ENCODE assay signal across 18 cellular contexts in the genomic region with DNA sequence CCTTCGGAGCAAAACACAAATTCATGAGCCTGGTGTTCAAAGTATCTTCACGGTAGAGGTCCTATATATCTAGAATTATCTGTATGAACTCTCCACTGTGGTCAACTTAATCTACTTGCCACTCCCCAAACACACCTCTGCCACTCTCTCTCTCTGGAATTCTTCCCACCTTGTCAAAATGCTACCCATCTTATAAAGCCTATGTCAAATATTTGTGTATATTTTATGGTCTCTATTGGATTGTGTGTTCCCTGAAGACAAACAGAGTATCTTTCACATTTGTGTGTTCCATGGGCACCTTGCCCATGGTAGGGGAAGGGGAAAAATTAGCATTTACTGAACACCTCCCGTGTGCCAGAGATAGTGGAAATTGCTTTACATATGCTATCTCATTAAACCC.
DNase-seq lines count a peak whose midpoint lies in the region; ATAC-seq, FAIRE-seq and TF ChIP-seq lines count a peak whose summit lies in the region.
"Had no signal": no experiment of that assay in that cellular context is flagged by ENCODE, and none has a peak within 500 bp of the region (broad histone marks: within the 10 kb centered on the region; RNA-seq: fewer than 3 reads in every experiment).

No MANE protein-coding gene starts in this region.

- H3K36me3 ChIP-seq in colonic mucosa, result no peaks in the 10 kb centered on the region
- no peaks in the 10 kb centered on the region for H3K36me3 ChIP-seq in small intestine (ENCODE audit: control insufficient read depth in 2 of 2, insufficient read depth in 2 of 2, low read length in 2 of 2)
- H3K36me3 ChIP-seq: BLaER1 treated with 17β-estradiol and CSF1 and Interleukin-3, amounts not matched to agents 10 nM and 100 nM; HAP-1 had no signal

- H3K9me3 ChIP-seq in colonic mucosa, result no peaks in the 10 kb centered on the region
- no peaks in the 10 kb centered on the region for H3K9me3 ChIP-seq in small intestine (ENCODE audit: control insufficient read depth, low read depth)
- H3K9me3 ChIP-seq: BLaER1 treated with 17β-estradiol and CSF1 and Interleukin-3, amounts not matched to agents 10 nM and 100 nM; HAP-1 had no signal

- H3K4me1 ChIP-seq in colonic mucosa, result no peaks in the 10 kb centered on the region
- no peaks in the 10 kb centered on the region for H3K4me1 ChIP-seq in small intestine (ENCODE audit: control insufficient read depth in 2 of 2, insufficient read depth in 1 of 2, low read depth in 1 of 2, low read length in 1 of 2)
- H3K4me1 ChIP-seq: HAP-1 had no signal

- TF ChIP-seq CTCF in 22Rv1 (IDR thresholded peaks at IDR 0.05), result no peak
- TF ChIP-seq CTCF in LNCaP clone FGC (IDR thresholded peaks at IDR 0.05; ENCODE audit: control insufficient read depth, extremely low read depth, insufficient read depth), result no peak
- TF ChIP-seq CTCF in colonic mucosa (IDR thresholded peaks at IDR 0.05), result no peak

- H3K9ac ChIP-seq in colonic mucosa (ENCODE audit: low read depth in 2 of 2, low read length in 2 of 2), result no peak overlapping the region
- H3K9ac ChIP-seq: BLaER1 treated with 17β-estradiol and CSF1 and Interleukin-3, amounts not matched to agents 10 nM and 100 nM; GM23248 had no signal

- WGBS in small intestine, 3 donors, result 33 to 63% (median 46%) methylated on average over 3 of the region's 3 CpGs

- no peaks in the 10 kb centered on the region for H3K27me3 ChIP-seq in colonic mucosa
- peaks cover 0 to 2% of the 10 kb centered on the region in 2 donors for H3K27me3 ChIP-seq in small intestine (ENCODE audit: control insufficient read depth in 2 of 2, insufficient read depth in 2 of 2, low read length in 2 of 2)
- H3K27me3 ChIP-seq: BLaER1 treated with 17β-estradiol and CSF1 and Interleukin-3, amounts not matched to agents 10 nM and 100 nM had no signal

- H3K4me3 ChIP-seq in LNCaP clone FGC (ENCODE audit: low read depth, low read length) (no peak overlapping the region), colonic mucosa (no peak overlapping the region), small intestine (ENCODE audit: low read depth in 1 of 2, low read length in 2 of 2) (no peak overlapping the region)
- H3K4me3 ChIP-seq: BLaER1 treated with 17β-estradiol and CSF1 and Interleukin-3, amounts not matched to agents 10 nM and 100 nM; GM23248; HAP-1 had no signal

- DNase-seq in LNCaP clone FGC (ENCODE audit: low read depth), result peak; percentile 87
- DNase-seq in colonic mucosa, result peak; percentile 20
- DNase-seq in small intestine, result peak; percentile 32
- no peak for DNase-seq in NCI-H1436 (lab: John Stamatoyannopoulos, UW)
- DNase-seq: CD4-positive, CD25-positive, alpha-beta regulatory T cell; CD8-positive, alpha-beta memory T cell; COR-L47; GM23248 had no signal

- ATAC-seq in GM21390 (IDR thresholded peaks at IDR 0.05; ENCODE audit: unreplicated experiment) (no peak), HG02759 (IDR thresholded peaks at IDR 0.05; ENCODE audit: unreplicated experiment) (no peak)

- intact Hi-C loops in colonic mucosa (cut with DNase I), result no loop called here

- no peak for FAIRE-seq in small intestine (lab: Jason Lieb, UNC)
- FAIRE-seq: D721Med, G401.6, GM12891, GM19239 had no signal

- peak overlapping the region; percentile 71 for H3K27ac ChIP-seq in 22Rv1
- no peak overlapping the region for H3K27ac ChIP-seq in colonic mucosa
- no peak overlapping the region for H3K27ac ChIP-seq in small intestine (ENCODE audit: low read depth in 1 of 2, low read length in 1 of 2)
- H3K27ac ChIP-seq: BLaER1 treated with 17β-estradiol and CSF1 and Interleukin-3, amounts not matched to agents 10 nM and 100 nM; GM23248; HL-60 had no signal
